In genomic region chr18:26548144-26549102, GRCh38 we compare ENCODE assay signal across 1 cellular context.
TF ChIP-seq lines count a peak whose summit lies in the region.

TSS of gene KCTD1 (minus strand) at chr18:26548553. CDS start at chr18:26548536, 17 bp downstream.

TF ChIP-seq in H1, 55 proteins besides CTCF, POLR2A, EP300 and RAD21 (continued from another document):
- TF ChIP-seq GABPA (IDR thresholded peaks at IDR 0.05; ENCODE audit: borderline replicate concordance, insufficient read depth, low read length) (peak; percentile 2; the same call in 1 of the 2 replicates), MAX (IDR thresholded peaks at IDR 0.05) (peak; percentile 52; the same call in 1 of the 2 replicates), TEAD4 (IDR thresholded peaks at IDR 0.05; ENCODE audit: low read depth, low read length) (no peak), TAF1 (IDR thresholded peaks at IDR 0.05; ENCODE audit: low read depth, low read length) (0 out of 2 replicates have a peak, but pooled peaks have one; percentile 16), YY1 (IDR thresholded peaks at IDR 0.05; ENCODE audit: low read depth, low read length) (peak; percentile 31; the same call in 1 of the 2 replicates)
